ENCODE assay signal across 8 cellular contexts in the genomic region with DNA sequence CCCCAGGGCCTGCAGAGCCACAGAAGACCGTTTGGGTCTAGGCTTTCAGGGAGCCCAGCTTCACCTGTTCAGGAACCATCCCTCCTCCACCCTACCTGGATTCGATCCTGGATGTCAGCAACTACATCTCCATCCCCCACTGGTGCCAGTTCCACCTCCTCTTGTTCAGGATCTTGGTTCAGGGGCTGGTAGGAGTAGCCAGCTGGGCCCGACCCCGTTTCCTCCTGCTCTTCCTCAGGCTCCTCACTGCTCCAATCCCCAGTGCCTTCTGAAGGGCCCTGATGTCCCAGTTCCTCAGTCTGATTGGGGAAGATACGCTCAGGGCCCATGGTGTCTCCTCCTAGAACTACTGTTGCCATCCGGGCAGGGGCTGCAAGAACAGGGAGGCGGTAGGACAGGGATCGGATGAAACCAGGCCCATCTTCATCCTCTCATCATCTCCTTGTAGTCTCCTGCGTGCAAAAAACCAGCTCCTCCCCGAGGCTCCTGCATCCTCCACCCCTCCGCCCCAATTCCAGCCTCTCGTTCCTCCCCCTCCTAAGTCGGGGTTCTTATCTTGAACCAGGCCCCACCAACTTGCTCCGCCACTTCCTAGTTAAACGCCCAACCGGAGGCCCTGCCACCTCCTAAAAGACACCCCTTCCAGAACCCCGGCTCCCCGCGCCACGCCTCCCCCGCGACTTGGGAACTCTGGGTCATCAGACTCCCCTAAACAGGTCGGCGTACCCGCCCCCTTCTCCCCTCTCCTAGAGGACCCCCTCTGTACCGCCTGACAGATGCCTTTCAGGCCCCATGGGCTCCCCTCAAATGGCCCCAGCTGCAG. TPM values are rescaled to one million over a fixed set of nuclear protein-coding genes. Genes with fewer than 3 reads are reported as not detected.
A peak's percentile ranks its signal among the peaks of the same experiment; 100 is the strongest.
DNase-seq lines count a peak whose midpoint lies in the region; FAIRE-seq and TF ChIP-seq lines count a peak whose summit lies in the region.

No MANE protein-coding gene starts in this region.

- H3K9me2 ChIP-seq in DOHH2 (replicated peaks; ENCODE audit: control insufficient read depth, low read length) (no peaks in the 10 kb centered on the region), OCI-LY7 (ENCODE audit: insufficient read depth, low read length) (no peaks in the 10 kb centered on the region)

- peak overlapping the region; percentile 88 for H3K4me3 ChIP-seq in DOHH2 (ENCODE audit: low read length)
- H3K4me3 ChIP-seq in OCI-LY7 (ENCODE audit: low read depth, low read length, poor library complexity, severe bottlenecking), result peak overlapping the region; percentile 86
- H3K4me3 ChIP-seq in dorsolateral prefrontal cortex, result peak overlapping the region; percentile 58 to 90 (median 81)
- peak overlapping the region; percentile 80 to 84 for H3K4me3 ChIP-seq in mucosa of rectum (ENCODE audit: low read length in 2 of 2)

- no peaks in the 10 kb centered on the region for H3K9me3 ChIP-seq in DOHH2 (ENCODE audit: control insufficient read depth, insufficient read depth, low read length)
- no peaks in the 10 kb centered on the region for H3K9me3 ChIP-seq in OCI-LY7 (ENCODE audit: low read length)
- no peaks in the 10 kb centered on the region for H3K9me3 ChIP-seq in mucosa of rectum (ENCODE audit: control insufficient read depth in 2 of 2, low read length in 2 of 2)

- peak; percentile 50 for DNase-seq in H54 (ENCODE audit: insufficient read length, low spot score)
- DNase-seq in OCI-LY7 (ENCODE audit: low spot score), result peak; percentile 29
- DNase-seq in dorsolateral prefrontal cortex, result peak in 3 of 10 donors; percentile 11 to 38 (median 31)
- no peak for DNase-seq in GM20000 (ENCODE audit: low spot score)
- DNase-seq in occipital lobe (lab: John Stamatoyannopoulos, UW), result no peak
- no peak for DNase-seq in T-helper 9 cell

- H3K4me1 ChIP-seq in DOHH2 (ENCODE audit: control insufficient read depth, low read length) (peaks cover 36% of the 10 kb centered on the region), OCI-LY7 (ENCODE audit: insufficient read depth, low read length, poor library complexity, severe bottlenecking) (peaks cover 35% of the 10 kb centered on the region), mucosa of rectum (ENCODE audit: control insufficient read depth in 2 of 2, insufficient read depth in 2 of 2, low read length in 2 of 2) (peaks cover 25 to 27% of the 10 kb centered on the region in 2 donors)

- intact Hi-C loops in OCI-LY7 (cut with micrococcal nuclease; ENCODE audit: unreplicated experiment), result no loop called here
- intact Hi-C loops in dorsolateral prefrontal cortex (cut with DNase I), result loop anchor here (1.0 to 10.0 kb wide), 5 partner anchors 28 to 494 kb away; a partner anchor contains a TSS

- FAIRE-seq in H54 (lab: Jason Lieb, UNC), result no peak

- peak overlapping the region; percentile 92 for H3K4me2 ChIP-seq in DOHH2 (ENCODE audit: low read length)
- H3K4me2 ChIP-seq in OCI-LY7 (ENCODE audit: low read length), result peak overlapping the region; percentile 99

- POLR2A ChIA-PET in OCI-LY7 (lab: Charles Lee), result interaction anchor here (0.6 to 1.6 kb wide), 10 partner anchors 10 to 542 kb away, joined by 3 to 10 read pairs (median 4); a partner anchor contains a TSS

- H3F3A ChIP-seq in DOHH2 (ENCODE audit: control insufficient read depth, insufficient read depth), result no peaks in the 10 kb centered on the region

- H3K9ac ChIP-seq in mucosa of rectum (ENCODE audit: low read depth in 1 of 2, low read length in 2 of 2), result peak overlapping the region; percentile 48 to 76

- H2AFZ ChIP-seq in OCI-LY7 (ENCODE audit: low read length), result peak overlapping the region; percentile 69

- CTCF ChIA-PET in OCI-LY7 (lab: Charles Lee; ENCODE audit: unreplicated experiment), result interaction anchor here (1.0 kb wide), 2 partner anchors 28 to 34 kb away, joined by 3 read pairs; a partner anchor contains a TSS

- H4K20me1 ChIP-seq in DOHH2 (ENCODE audit: control insufficient read depth, insufficient read depth, low read depth, low read length), result no peaks in the 10 kb centered on the region
- no peaks in the 10 kb centered on the region for H4K20me1 ChIP-seq in OCI-LY7 (ENCODE audit: insufficient read depth, low read length)

- peaks cover 50% of the 10 kb centered on the region for H3K79me2 ChIP-seq in DOHH2 (ENCODE audit: control insufficient read depth, low read length)
- H3K79me2 ChIP-seq in OCI-LY7 (ENCODE audit: insufficient read depth, low read depth, low read length), result peaks cover 30% of the 10 kb centered on the region

- no TSS peak for BruUV-seq in OCI-LY7 (replicated peaks; lab: Mats Ljungman, UMichigan)

- H3K27ac ChIP-seq in DOHH2 (ENCODE audit: low read depth, low read length), result peak overlapping the region; percentile 35
- H3K27ac ChIP-seq in OCI-LY7 (ENCODE audit: low read depth, low read length, poor library complexity, severe bottlenecking), result peak overlapping the region; percentile 37
- H3K27ac ChIP-seq in dorsolateral prefrontal cortex, result peak overlapping the region in 56 of 59 donors; percentile 39 to 93 (median 80)
- peak overlapping the region; percentile 41 to 48 for H3K27ac ChIP-seq in mucosa of rectum (ENCODE audit: low read depth in 2 of 2, low read length in 2 of 2)

- no peak for TF ChIP-seq POLR2A in H54 (IDR thresholded peaks at IDR 0.05; ENCODE audit: low read depth, low read length)

- H3K27me3 ChIP-seq in DOHH2 (ENCODE audit: control insufficient read depth, low read length) (no peaks in the 10 kb centered on the region), dorsolateral prefrontal cortex (no peaks in the 10 kb centered on the region), mucosa of rectum (ENCODE audit: control insufficient read depth in 2 of 2, insufficient read depth in 2 of 2, low read length in 2 of 2) (no peaks in the 10 kb centered on the region)

- peaks cover 62% of the 10 kb centered on the region for H3K36me3 ChIP-seq in DOHH2 (ENCODE audit: control insufficient read depth, low read length)
- H3K36me3 ChIP-seq in OCI-LY7 (ENCODE audit: insufficient read depth, low read length), result peaks cover 51% of the 10 kb centered on the region; the same call in 1 of the 2 replicates
- peaks cover 42 to 50% of the 10 kb centered on the region in 2 donors for H3K36me3 ChIP-seq in mucosa of rectum (ENCODE audit: control insufficient read depth in 2 of 2, insufficient read depth in 2 of 2, low read length in 2 of 2)

- TF ChIP-seq CTCF in DOHH2 (IDR thresholded peaks at IDR 0.05; ENCODE audit: low read depth, low read length, poor library complexity, severe bottlenecking) (no peak), OCI-LY7 (conservative IDR thresholded peaks at IDR 0.05; ENCODE audit: low read length) (no peak), dorsolateral prefrontal cortex (IDR thresholded peaks at IDR 0.05 in 54 of 56, conservative IDR thresholded peaks at IDR 0.05 in 2 of 56; ENCODE audit: low read depth in 1 of 56, partially characterized antibody in 56 of 56) (no peak), GM20000 (IDR thresholded peaks at IDR 0.05; ENCODE audit: extremely low read depth, missing control alignments) (no peak)

RNA-seq across cellular contexts. Expression of a gene that starts 0.5 kb away (rescaled TPM):
- 70.7 and 76.0 TPM in 2 replicates for total RNA-seq in OCI-LY7 (2014; rRNA removed; shearing (Covaris generic))
- 59.1 and 67.9 TPM in 2 replicates for total RNA-seq in OCI-LY7 (2022)
- total RNA-seq in dorsolateral prefrontal cortex, result 10 to 100 TPM; 35.0 to 82.2 (median 58.5) TPM
- total RNA-seq in occipital lobe, result 27.8 TPM

RNA-seq across cellular contexts. Expression of a gene that starts 0.8 kb away (rescaled TPM):
- total RNA-seq in OCI-LY7 (2014; rRNA removed; shearing (Covaris generic)), result 78.6 and 89.9 TPM in 2 replicates
- total RNA-seq in OCI-LY7 (2022), result 91.4 and 99.6 TPM in 2 replicates
- total RNA-seq in dorsolateral prefrontal cortex, result 100 to 1,000 TPM in 119 of 120 experiments, 10 to 100 TPM in 1; 89.7 to 318 (median 224) TPM
- 145 TPM for total RNA-seq in occipital lobe

RNA-seq across cellular contexts. Expression of a gene that starts 8.2 kb away (rescaled TPM):
- total RNA-seq in OCI-LY7 (2014; rRNA removed; shearing (Covaris generic)), result 61.1 and 72.6 TPM in 2 replicates
- total RNA-seq in OCI-LY7 (2022) (66.7 and 75.9 TPM in 2 replicates), dorsolateral prefrontal cortex (10 to 100 TPM; 17.1 to 44.4 (median 35.3) TPM), occipital lobe (52.3 TPM)

RNA-seq across cellular contexts. Expression of a gene that starts 28.9 kb away (rescaled TPM):
- 29.1 and 35.0 TPM in 2 replicates for total RNA-seq in OCI-LY7 (2014; rRNA removed; shearing (Covaris generic))
- 35.6 and 39.5 TPM in 2 replicates for total RNA-seq in OCI-LY7 (2022)
- total RNA-seq in dorsolateral prefrontal cortex, result 10 to 100 TPM; 37.6 to 92.6 (median 66.9) TPM
- total RNA-seq in occipital lobe, result 33.2 TPM

RNA-seq across cellular contexts. Expression of a gene that starts 34.2 kb away (rescaled TPM):
- 24.7 and 26.3 TPM in 2 replicates for total RNA-seq in OCI-LY7 (2014; rRNA removed; shearing (Covaris generic))
- total RNA-seq in OCI-LY7 (2022) (22.4 and 23.8 TPM in 2 replicates), dorsolateral prefrontal cortex (10 to 100 TPM; 14.5 to 47.7 (median 28.6) TPM), occipital lobe (24.0 TPM)

Comparison
In these comparisons a context has a peak if more than half of its experiments do, and no peak if none do; other contexts are left out.
1. DNase-seq: peak in H54 (single experiment) and OCI-LY7 (single experiment); none in GM20000 (single experiment), occipital lobe (single experiment) and T-helper 9 cell (single experiment).
2. Peak in every context shown above with its lines, with median percentiles within 50 percentile points of each other: H3K27ac ChIP-seq and H3K4me3 ChIP-seq.